ENCODE assay signal across 8 cellular contexts in the genomic region with DNA sequence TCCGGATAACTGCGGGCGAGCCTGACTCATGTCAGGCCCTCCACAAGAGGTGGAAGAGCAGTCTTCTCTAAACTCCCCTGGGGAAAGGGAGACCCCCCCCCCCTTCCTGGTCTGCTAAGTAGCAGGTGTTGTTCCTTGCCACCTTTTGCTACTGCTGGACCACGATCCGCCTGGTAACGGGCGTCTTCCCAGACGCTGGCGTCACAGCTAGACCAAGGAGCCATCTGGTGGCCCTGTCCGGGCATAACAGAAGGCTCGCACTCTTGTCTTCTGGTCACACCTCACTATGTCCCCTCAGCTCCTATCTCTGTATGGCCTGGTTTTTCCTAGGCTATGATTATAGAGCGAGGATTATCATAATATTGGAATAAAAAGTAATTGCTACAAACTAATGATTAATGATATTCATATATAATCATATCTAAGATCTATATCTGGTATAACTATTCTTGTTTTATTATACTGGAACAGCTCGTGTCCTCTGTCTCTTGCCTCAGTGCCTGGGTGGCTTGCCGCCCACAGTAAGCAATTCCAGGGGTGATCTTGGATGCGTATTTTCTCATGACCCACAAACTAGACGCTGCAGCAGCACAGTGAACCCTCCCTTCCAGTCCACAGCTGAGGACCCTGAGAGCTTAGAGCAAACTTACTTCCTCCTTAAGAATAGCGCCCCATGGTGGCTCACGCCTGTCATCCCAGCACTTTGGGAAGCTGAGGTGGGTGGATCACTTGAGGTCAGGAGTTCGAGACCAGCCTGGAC. TPM values are rescaled to one million over a fixed set of nuclear protein-coding genes. Genes with fewer than 3 reads are reported as not detected.
DNase-seq lines count a peak whose midpoint lies in the region; ATAC-seq and TF ChIP-seq lines count a peak whose summit lies in the region.
"Not testable (repeated sequence)": the region's sequence is repeated elsewhere in the genome, so short reads cannot be mapped to it uniquely, and the experiment has no call there.

No MANE protein-coding gene starts in this region.

- not testable (repeated sequence) for H3K14ac ChIP-seq in IMR-90 (replicated peaks; ENCODE audit: low read depth, low read length)

- H4K20me1 ChIP-seq in IMR-90 (ENCODE audit: insufficient read depth, low read length); neural cell (ENCODE audit: insufficient read depth): not testable (repeated sequence)

- TF ChIP-seq EP300 in neural cell (conservative IDR thresholded peaks at IDR 0.05; ENCODE audit: poor library complexity, severe bottlenecking); transverse colon (IDR thresholded peaks at IDR 0.05; ENCODE audit: low read depth): not testable (repeated sequence)

- not testable (repeated sequence) for H4K5ac ChIP-seq in IMR-90 (ENCODE audit: low read depth, low read length)

- in situ Hi-C loops in IMR-90 (cut with MboI; ENCODE audit: low sequenced_read_pairs); transverse colon (cut with MboI; ENCODE audit: low pct_ligation_motif_present in 1 of 4, low pct_unique_long_range_greater_than_20kb in 1 of 4, low sequenced_read_pairs in 3 of 4): not testable (repeated sequence)

- not testable (repeated sequence) for H2AK9ac ChIP-seq in IMR-90 (replicated peaks; ENCODE audit: low read depth, low read length, poor library complexity)

- H3K79me1 ChIP-seq in IMR-90 (ENCODE audit: low read depth in 1 of 2, low read length in 2 of 2), result not testable (repeated sequence)

- H3K4me3 ChIP-seq in IMR-90 (ENCODE audit: insufficient read depth, low read depth, low read length); neural cell (ENCODE audit: low read length); transverse colon: not testable (repeated sequence)

- H3K27ac ChIP-seq in IMR-90 (ENCODE audit: insufficient read depth, low read length); neural cell (ENCODE audit: low read length); transverse colon: not testable (repeated sequence)

- not testable (repeated sequence) for H3K9me1 ChIP-seq in IMR-90 (ENCODE audit: insufficient read depth, low read length)

- not testable (repeated sequence) for H3K23ac ChIP-seq in IMR-90 (ENCODE audit: low read depth, low read length)

- peak; percentile 48 for TF ChIP-seq RAD21 in IMR-90 (IDR thresholded peaks at IDR 0.05; ENCODE audit: low read length)
- TF ChIP-seq RAD21 in neural cell (conservative IDR thresholded peaks at IDR 0.05), result not testable (repeated sequence)

- not testable (repeated sequence) for H2AK5ac ChIP-seq in IMR-90 (ENCODE audit: low read depth, low read length)

- not testable (repeated sequence) for H3K4me2 ChIP-seq in IMR-90 (ENCODE audit: low read depth, low read length); neural cell (ENCODE audit: low read length)

- not testable (repeated sequence) for H3K56ac ChIP-seq in IMR-90 (ENCODE audit: extremely low read depth, insufficient read depth, low read length)

- H3K36me3 ChIP-seq in IMR-90 (ENCODE audit: control insufficient read depth, insufficient read depth, low read length), result peaks cover 20% of the 10 kb centered on the region; the same call in 1 of the 2 replicates
- H3K36me3 ChIP-seq in neural cell (ENCODE audit: insufficient read depth, low read length); transverse colon: not testable (repeated sequence)

- not testable (repeated sequence) for H2BK15ac ChIP-seq in IMR-90 (ENCODE audit: low read depth, low read length)

- not testable (repeated sequence) for H3K4me1 ChIP-seq in IMR-90 (ENCODE audit: control insufficient read depth, insufficient read depth, low read length); transverse colon

- WGBS in IMR-90 (ENCODE audit: extremely low coverage in 2 of 2, insufficient read length in 1 of 2), 2 experiments, result no CpG with 5 or more reads among the region's 19 CpGs
- 59% methylated on average over 17 of the region's 19 CpGs; no CpG with 5 or more reads in 1 of the 2 donors for WGBS in transverse colon (ENCODE audit: low coverage in 1 of 2), 2 donors

- dilution Hi-C loops in IMR-90 (cut with HindIII; ENCODE audit: low sequenced_read_pairs, unreplicated experiment), result not testable (repeated sequence)

- H3K9ac ChIP-seq in IMR-90 (ENCODE audit: low read depth, low read length); neural cell (ENCODE audit: low read length): not testable (repeated sequence)

- not testable (repeated sequence) for TF ChIP-seq POLR2A in IMR-90 (IDR thresholded peaks at IDR 0.05; ENCODE audit: low read depth, low read length); transverse colon (IDR thresholded peaks at IDR 0.05)

- POLR2A ChIA-PET in IMR-90 (lab: Charles Lee; ENCODE audit: unreplicated experiment), result interaction anchor here (0.6 kb wide), 1 partner anchor 176 kb away, joined by 4 read pairs; no protein-coding TSS in a partner anchor

- CTCF ChIA-PET in IMR-90 (lab: Yijun Ruan, JAX), result not testable (repeated sequence)

- not testable (repeated sequence) for H3K9me2 ChIP-seq in neural cell (ENCODE audit: insufficient read depth, low read length)

- not testable (repeated sequence) for H2BK5ac ChIP-seq in IMR-90 (ENCODE audit: low read depth, low read length, poor library complexity, severe bottlenecking)

- H4K8ac ChIP-seq in IMR-90 (ENCODE audit: low read depth in 2 of 2, low read length in 2 of 2), result not testable (repeated sequence)

- 0 out of 2 replicates have a peak, but pooled peaks have one; percentile 18 for ATAC-seq in IMR-90 (ENCODE audit: low read depth)
- ATAC-seq in Right ventricle myocardium superior (ENCODE audit: poor library complexity), result not testable (repeated sequence)

- not testable (repeated sequence) for H3K79me2 ChIP-seq in neural cell (replicated peaks; ENCODE audit: insufficient read depth, low read length)

- not testable (repeated sequence) for H2AFZ ChIP-seq in IMR-90 (replicated peaks; ENCODE audit: low read length, poor library complexity); neural cell (ENCODE audit: low read depth, low read length)

- DNase-seq in DMS 273 (lab: John Stamatoyannopoulos, UW; ENCODE audit: unreplicated experiment), result peak; percentile 57
- DNase-seq in IMR-90, result peak; percentile 21
- DNase-seq in NCI-H69 (lab: John Stamatoyannopoulos, UW), result peak; percentile 54
- peak; percentile 13 for DNase-seq in SKM-1 treated with dmso at 0.1 percent for 144 hours (lab: John Stamatoyannopoulos, UW; ENCODE audit: unreplicated experiment)
- peak; percentile 56 for DNase-seq in cerebellar cortex (ENCODE audit: low spot score)
- peak; percentile 72 for DNase-seq in Right ventricle myocardium superior
- peak; percentile 70 for DNase-seq in transverse colon

- not testable (repeated sequence) for BruUV-seq in IMR-90 (replicated peaks; lab: Mats Ljungman, UMichigan)

- not testable (repeated sequence) for H2BK120ac ChIP-seq in IMR-90 (ENCODE audit: low read depth, low read length)

- H3K4ac ChIP-seq in IMR-90 (ENCODE audit: low read depth, low read length), result not testable (repeated sequence)

- not testable (repeated sequence) for H3F3A ChIP-seq in neural cell (ENCODE audit: insufficient read depth, low read length, poor library complexity, severe bottlenecking)

- H2BK20ac ChIP-seq in IMR-90 (ENCODE audit: low read depth, low read length), result not testable (repeated sequence)

- not testable (repeated sequence) for H3K18ac ChIP-seq in IMR-90 (ENCODE audit: low read depth, low read length)

- H3K27me3 ChIP-seq in IMR-90 (ENCODE audit: control insufficient read depth, insufficient read depth, low read length); neural cell (ENCODE audit: insufficient read depth, low read depth, low read length); transverse colon: not testable (repeated sequence)

- not testable (repeated sequence) for H4K91ac ChIP-seq in IMR-90 (ENCODE audit: insufficient read depth, low read depth, low read length)

- intact Hi-C loops in IMR-90 (cut with micrococcal nuclease), result loop anchor here (2.0 kb wide), 1 partner anchor 508 kb away; no protein-coding TSS in a partner anchor
- intact Hi-C loops in Right ventricle myocardium superior (cut with DNase I); transverse colon (cut with DNase I; ENCODE audit: low total_unique reads): not testable (repeated sequence)

- peak; percentile 28; the same call in 1 of the 2 replicates for TF ChIP-seq CTCF in IMR-90 (conservative IDR thresholded peaks at IDR 0.05; ENCODE audit: low read depth, low read length)
- peak; percentile 34 for TF ChIP-seq CTCF in neural cell (IDR thresholded peaks at IDR 0.05; ENCODE audit: poor library complexity, severe bottlenecking)
- peak; percentile 15 to 63 (median 40) for TF ChIP-seq CTCF in transverse colon (IDR thresholded peaks at IDR 0.05)

- not testable (repeated sequence) for H3K9me3 ChIP-seq in IMR-90 (ENCODE audit: control insufficient read depth, insufficient read depth, low read length); neural cell (ENCODE audit: low read length); transverse colon

TF ChIP-seq in IMR-90, 13 proteins besides CTCF, POLR2A, EP300 and RAD21:
- peak; percentile 31 for TF ChIP-seq SMC3 (IDR thresholded peaks at IDR 0.05; ENCODE audit: low read depth, low read length)

TF ChIP-seq in neural cell, 6 proteins besides CTCF, POLR2A, EP300 and RAD21:
- TF ChIP-seq SMC3 (conservative IDR thresholded peaks at IDR 0.05; ENCODE audit: poor library complexity), result peak; percentile 34
TF ChIP-seq in neural cell: peak in this region for 1; not testable (repeated sequence) for 5.

RNA-seq across cellular contexts. Expression of gene ADPRHL1, which starts 2.2 kb away (rescaled TPM):
- 0.28 and 0.36 TPM in 2 replicates for total RNA-seq in IMR-90 (2012; rRNA removed)
- 0.67 and 0.69 TPM in 2 replicates for polyA plus RNA-seq in IMR-90 (2012; rRNA removed)
- 0.65 and 0.70 TPM in 2 replicates for polyA plus RNA-seq in IMR-90 (2012; cell fraction: cytosol; rRNA removed)
- polyA plus RNA-seq in IMR-90 (2012; cell fraction: nucleus; rRNA removed; ENCODE audit: low replicate concordance), result 3.2 and 4.4 TPM in 2 replicates
- 506 TPM for total RNA-seq in Right ventricle myocardium superior
- 1.1 and 3.2 TPM in 2 replicates for polyA plus RNA-seq in neural cell
- polyA minus RNA-seq in neural cell, result 0.73 and 1.5 TPM in 2 replicates
- 10 to 100 TPM in 1 of 4 donors, 1 to 10 TPM in 3; 4.1 to 10.2 (median 5.9) TPM for total RNA-seq in transverse colon

RNA-seq across cellular contexts. Expression of gene DCUN1D2, which starts 39.5 kb away (rescaled TPM):
- 6.9 and 8.1 TPM in 2 replicates for total RNA-seq in IMR-90 (2012; rRNA removed)
- 7.9 and 11.5 TPM in 2 replicates for polyA plus RNA-seq in IMR-90 (2012; rRNA removed)
- 4.2 and 6.5 TPM in 2 replicates for polyA plus RNA-seq in IMR-90 (2012; cell fraction: cytosol; rRNA removed)
- 43.9 and 65.7 TPM in 2 replicates for polyA plus RNA-seq in IMR-90 (2012; cell fraction: nucleus; rRNA removed; ENCODE audit: low replicate concordance)
- total RNA-seq in Right ventricle myocardium superior, result 196 TPM
- 44.1 and 55.9 TPM in 2 replicates for polyA plus RNA-seq in neural cell
- 33.1 and 41.2 TPM in 2 replicates for polyA minus RNA-seq in neural cell
- 10 to 100 TPM; 18.7 to 28.4 (median 20.2) TPM for total RNA-seq in transverse colon

Comparison
In these comparisons a context has a peak if more than half of its experiments do, and no peak if none do; other contexts are left out.
1. DNase-seq: peak in every context shown above with its lines; median percentile 72 in Right ventricle myocardium superior; 70 in transverse colon; 57 in DMS 273; 56 in cerebellar cortex; 54 in NCI-H69; 21 in IMR-90; 13 in SKM-1 treated with dmso at 0.1 percent for 144 hours.
2. RNA of gene ADPRHL1, which starts 2.2 kb away (total RNA-seq): 506 TPM in Right ventricle myocardium superior (single experiment); 4.1 to 10.2 TPM in transverse colon and 0.28 to 0.36 TPM in IMR-90; every median in the first group is over 10 times any median in the second.
3. Peak in every context shown above with its lines, with median percentiles within 50 percentile points of each other: CTCF ChIP-seq.